ENCODE assay signal across 1 cellular context in genomic region chr15:91472316-91472756, GRCh38.
TF ChIP-seq lines count a peak whose summit lies in the region.

No MANE protein-coding gene starts in this region.

TF ChIP-seq in K562, 482 proteins besides CTCF, POLR2A, EP300 and RAD21 (continued from another document and continues in another):
- TF ChIP-seq TEAD4 (IDR thresholded peaks at IDR 0.05; ENCODE audit: low read length) (peak; percentile 71; the same call in 1 of the 2 replicates), TEAD4 (CRISPR knock-in tag; IDR thresholded peaks at IDR 0.05; ENCODE audit: borderline replicate concordance) (no peak), HDGF (IDR thresholded peaks at IDR 0.05) (no peak), ZNF318 (IDR thresholded peaks at IDR 0.05; ENCODE audit: borderline replicate concordance in 1 of 2, low read depth in 1 of 2) (no peak), NFXL1 (CRISPR knock-in tag; IDR thresholded peaks at IDR 0.05) (no peak), HMBOX1 (IDR thresholded peaks at IDR 0.05) (0 out of 2 replicates have a peak, but pooled peaks have one; percentile 40), SOX6 (IDR thresholded peaks at IDR 0.05) (peak; percentile 95), E2F1 (CRISPR knock-in tag; IDR thresholded peaks at IDR 0.05) (no peak), ZNF121 (CRISPR knock-in tag; conservative IDR thresholded peaks at IDR 0.05) (no peak), ZNF609 (CRISPR knock-in tag; IDR thresholded peaks at IDR 0.05; ENCODE audit: borderline replicate concordance) (no peak), SLC30A9 (CRISPR knock-in tag; IDR thresholded peaks at IDR 0.05) (no peak), TBP (optimal IDR thresholded peaks at IDR 0.05; ENCODE audit: low read depth, low read length) (no peak), NCOR1 (IDR thresholded peaks at IDR 0.05) (peak; percentile 49; the same call in 1 of the 2 replicates), SAP30 (IDR thresholded peaks at IDR 0.05; ENCODE audit: borderline replicate concordance, insufficient read depth, low read depth, low read length, poor library complexity, severe bottlenecking) (no peak), ZBTB34 (CRISPR knock-in tag; IDR thresholded peaks at IDR 0.05) (no peak), RBM22 (IDR thresholded peaks at IDR 0.05; ENCODE audit: low read depth, low read length, poor library complexity, severe bottlenecking) (no peak), PHF20 (IDR thresholded peaks at IDR 0.05; ENCODE audit: partially characterized antibody) (no peak), NFIC (IDR thresholded peaks at IDR 0.05) (0 out of 2 replicates have a peak, but pooled peaks have one; percentile 16), ZNF347 (CRISPR knock-in tag; IDR thresholded peaks at IDR 0.05; ENCODE audit: low read depth) (no peak), U2AF2 (optimal IDR thresholded peaks at IDR 0.05; ENCODE audit: low read depth, low read length) (no peak), TCF7L2 (IDR thresholded peaks at IDR 0.05; ENCODE audit: low read depth, low read length) (no peak), HDAC1 (IDR thresholded peaks at IDR 0.05) (no peak), TCF15 (CRISPR knock-in tag; IDR thresholded peaks at IDR 0.05) (no peak), PML (IDR thresholded peaks at IDR 0.05; ENCODE audit: low read length) (peak; percentile 21; the same call in 1 of the 2 replicates), RBM14 (IDR thresholded peaks at IDR 0.05; ENCODE audit: borderline replicate concordance, insufficient read depth, low read depth, low read length) (no peak), NR4A1 (CRISPR knock-in tag; IDR thresholded peaks at IDR 0.05) (no peak), NR4A1 (tag; IDR thresholded peaks at IDR 0.05) (no peak), MAX (CRISPR knock-in tag; IDR thresholded peaks at IDR 0.05) (no peak), CBFA2T3 (IDR thresholded peaks at IDR 0.05) (peak; percentile 76), PTRF (tag; IDR thresholded peaks at IDR 0.05) (no peak), ADNP (tag; IDR thresholded peaks at IDR 0.05) (no peak), MAFF (IDR thresholded peaks at IDR 0.05; ENCODE audit: low read length) (no peak; the same call in 1 of the 2 replicates), IRF9 (tag; IDR thresholded peaks at IDR 0.05) (no peak), CCNT2 (IDR thresholded peaks at IDR 0.05; ENCODE audit: borderline replicate concordance, extremely low read depth, insufficient read length, low read depth, low read length) (peak; percentile 38), MEIS2 (IDR thresholded peaks at IDR 0.05; ENCODE audit: partially characterized antibody) (peak; percentile 52), GTF2B (IDR thresholded peaks at IDR 0.05; ENCODE audit: extremely low read depth, insufficient read length) (no peak), TAL1 (IDR thresholded peaks at IDR 0.05) (peak; percentile 68), CGGBP1 (CRISPR knock-in tag; IDR thresholded peaks at IDR 0.05) (no peak), PCBP2 (IDR thresholded peaks at IDR 0.05; ENCODE audit: low read depth, low read length, poor library complexity, severe bottlenecking) (no peak), ZNF766 (CRISPR knock-in tag; conservative IDR thresholded peaks at IDR 0.05) (no peak), ZNF695 (CRISPR knock-in tag; IDR thresholded peaks at IDR 0.05) (no peak), HES1 (IDR thresholded peaks at IDR 0.05; ENCODE audit: low read depth) (peak; percentile 62; the same call in 1 of the 2 replicates), ZNF696 (CRISPR knock-in tag; conservative IDR thresholded peaks at IDR 0.05) (no peak)
